ENCODE assay signal across 9 cellular contexts in the genomic region with DNA sequence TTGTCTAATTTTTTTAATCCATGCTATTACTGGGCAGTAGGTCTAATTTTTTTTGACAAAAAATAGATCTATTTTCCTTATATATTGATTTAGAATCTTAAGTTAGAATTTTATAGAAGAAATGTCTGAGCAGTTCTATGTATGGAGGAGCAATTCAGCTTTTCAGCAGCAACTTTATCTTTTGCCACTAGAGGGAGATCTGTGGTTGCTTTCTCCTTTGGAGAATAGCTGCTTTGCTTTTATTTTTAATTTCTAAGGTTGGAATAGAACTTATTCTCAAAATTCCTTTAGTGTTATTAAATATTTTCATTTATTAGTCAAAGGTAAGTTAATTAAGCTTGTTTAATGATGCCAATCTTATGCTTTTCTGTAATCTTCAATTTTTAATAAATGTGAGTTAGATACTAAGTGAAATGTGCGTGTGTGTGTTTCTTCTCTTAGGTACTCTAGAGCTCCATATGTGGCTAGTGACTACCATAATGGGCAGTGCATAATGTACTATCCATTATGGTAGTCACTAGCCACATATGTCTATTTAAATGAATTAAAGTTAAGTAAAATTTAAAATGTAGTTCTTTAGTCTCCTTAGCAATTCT. TPM values are rescaled to one million over a fixed set of nuclear protein-coding genes. Genes with fewer than 3 reads are reported as not detected.
DNase-seq lines count a peak whose midpoint lies in the region; ATAC-seq and TF ChIP-seq lines count a peak whose summit lies in the region.
"Had no signal": no experiment of that assay in that cellular context is flagged by ENCODE, and none has a peak within 500 bp of the region (broad histone marks: within the 10 kb centered on the region; RNA-seq: fewer than 3 reads in every experiment).

No MANE protein-coding gene starts in this region.

- WGBS in ovary, 3 donors: 82 to 92% (median 89%) methylated on average over 1 of the region's 1 CpG

- no peak for TF ChIP-seq POLR2A in ovary (IDR thresholded peaks at IDR 0.05)

- CTCF ChIA-PET in AG04450 (lab: Charles Lee): interaction anchor here (0.6 to 3.8 kb wide), 37 partner anchors 8 to 1003 kb away, joined by 3 to 30 read pairs (median 5); partner anchors contain the start of genes FAM199X and SLC25A53
- CTCF ChIA-PET in Panc1 (lab: Charles Lee): interaction anchor here (0.5 to 1.4 kb wide), 6 partner anchors 11 to 98 kb away, joined by 3 to 5 read pairs (median 3); partner anchors contain the start of gene SLC25A53
- CTCF ChIA-PET in activated CD4-positive, alpha-beta memory T cell treated with anti-CD3 and anti-CD28 coated beads for 36 hours (lab: Charles Lee): interaction anchor here (0.9 to 1.8 kb wide), 11 partner anchors 10 to 367 kb away, joined by 3 to 12 read pairs (median 3); partner anchors contain the start of gene FAM199X

- H3K4me3 ChIP-seq in AG04450 (ENCODE audit: low read depth, low read length) (no peak overlapping the region), Panc1 (ENCODE audit: low read depth in 2 of 2, low read length in 2 of 2) (no peak overlapping the region), epithelial cell of proximal tubule (ENCODE audit: low read depth, low read length) (no peak overlapping the region), ovary (no peak overlapping the region)

- H3K36me3 ChIP-seq in Panc1 (ENCODE audit: control insufficient read depth, insufficient read depth, low read length) (peaks cover 32% of the 10 kb centered on the region), ovary (no peaks in the 10 kb centered on the region)

- H3K27me3 ChIP-seq in AG04450 (ENCODE audit: control insufficient read depth, insufficient read depth, low read length) (no peaks in the 10 kb centered on the region), Panc1 (ENCODE audit: control insufficient read depth, insufficient read depth, low read length) (no peaks in the 10 kb centered on the region), ovary (no peaks in the 10 kb centered on the region)

- H3K9me3 Mint-ChIP-seq in activated CD4-positive, alpha-beta memory T cell treated with anti-CD3 and anti-CD28 coated beads for 36 hours: no peaks in the 10 kb centered on the region

- H3K9me3 ChIP-seq in AG04450 (ENCODE audit: control insufficient read depth, insufficient read depth, low read length): no peaks in the 10 kb centered on the region
- no peaks in the 10 kb centered on the region for H3K9me3 ChIP-seq in Panc1 (ENCODE audit: control insufficient read depth, insufficient read depth, low read depth, low read length)
- no peaks in the 10 kb centered on the region for H3K9me3 ChIP-seq in ovary

- TF ChIP-seq EP300 in ovary (IDR thresholded peaks at IDR 0.05): no peak

- intact Hi-C loops in Panc1 (cut with micrococcal nuclease; ENCODE audit: unreplicated experiment) (loop anchor here (1.0 kb wide), 1 partner anchor 76 kb away; no protein-coding TSS in a partner anchor), ovary (cut with DNase I) (no loop called here)
- intact Hi-C loops in activated CD4-positive, alpha-beta memory T cell treated with anti-CD3 and anti-CD28 coated beads for 36 hours (cut with micrococcal nuclease): loop anchor here (1.0 to 2.0 kb wide), 2 partner anchors 29 to 76 kb away; partner anchors contain the start of gene FAM199X

- TF ChIP-seq CTCF in AG04450 (IDR thresholded peaks at IDR 0.05; ENCODE audit: low read depth, low read length): peak; percentile 64
- TF ChIP-seq CTCF in Panc1 (IDR thresholded peaks at IDR 0.05): peak; percentile 79; the same call in 1 of the 2 replicates
- TF ChIP-seq CTCF in epithelial cell of proximal tubule (conservative IDR thresholded peaks at IDR 0.05; ENCODE audit: low read depth, low read length): peak; percentile 68
- peak in 2 of 3 donors; percentile 17 to 36 for TF ChIP-seq CTCF in ovary (IDR thresholded peaks at IDR 0.05)

- H3K27ac ChIP-seq in AG04450 (ENCODE audit: low read depth, low read length): no peak overlapping the region
- H3K27ac ChIP-seq in Panc1 (ENCODE audit: low read length): no peak overlapping the region
- no peak overlapping the region for H3K27ac ChIP-seq in ovary

- in situ Hi-C loops in Panc1 (cut with HindIII; ENCODE audit: low pct_unique_long_range_greater_than_20kb, low sequenced_read_pairs): no loop called here

- BruUV-seq in Panc1 (replicated peaks; lab: Mats Ljungman, UMichigan): no TSS peak

- POLR2A ChIA-PET in AG04450 (lab: Yijun Ruan, JAX): no interaction called here
- POLR2A ChIA-PET in Panc1 (lab: Charles Lee): interaction anchor here (0.5 kb wide), 1 partner anchor 21 kb away, joined by 3 read pairs; no protein-coding TSS in a partner anchor
- POLR2A ChIA-PET in activated CD4-positive, alpha-beta memory T cell treated with anti-CD3 and anti-CD28 coated beads for 36 hours (lab: Charles Lee): no interaction called here

- H3K27me3 Mint-ChIP-seq in activated CD4-positive, alpha-beta memory T cell treated with anti-CD3 and anti-CD28 coated beads for 36 hours: no peaks in the 10 kb centered on the region

- DNase-seq in AG04450 (ENCODE audit: low read depth, low spot score) (no peak), GM04504 (ENCODE audit: low read depth) (peak; percentile 12), Panc1 (ENCODE audit: low read depth, low spot score) (peak; percentile 33), epithelial cell of proximal tubule (ENCODE audit: low read depth) (no peak), ovary (no peak)
- DNase-seq in activated CD4-positive, alpha-beta memory T cell treated with anti-CD3 and anti-CD28 coated beads for 36 hours: no peak
- DNase-seq in stimulated activated naive CD8-positive, alpha-beta T cell treated with anti-CD3 and anti-CD28 coated beads, Interleukin-15, Interleukin-2, amounts not matched to agents 100 U/mL and 50 U/mL, for 24 hours: no peak

- peaks cover 5% of the 10 kb centered on the region for H3K4me1 Mint-ChIP-seq in activated CD4-positive, alpha-beta memory T cell treated with anti-CD3 and anti-CD28 coated beads for 36 hours (ENCODE audit: low read depth)

- no peak overlapping the region for H3K4me3 Mint-ChIP-seq in activated CD4-positive, alpha-beta memory T cell treated with anti-CD3 and anti-CD28 coated beads for 36 hours

- H3K27ac Mint-ChIP-seq in activated CD4-positive, alpha-beta memory T cell treated with anti-CD3 and anti-CD28 coated beads for 36 hours: no peak overlapping the region

- ATAC-seq in HG02852 (IDR thresholded peaks at IDR 0.05; ENCODE audit: unreplicated experiment): peak; percentile 69
- ATAC-seq in Panc1: peak; percentile 83
- no peak for ATAC-seq in stimulated activated naive CD8-positive, alpha-beta T cell treated with anti-CD3 and anti-CD28 coated beads, Interleukin-15, Interleukin-2, amounts not matched to agents 100 U/mL and 50 U/mL, for 24 hours

- H3K4me1 ChIP-seq in Panc1 (ENCODE audit: control insufficient read depth, insufficient read depth, low read length) (no peaks in the 10 kb centered on the region), ovary (ENCODE audit: insufficient read depth) (no peaks in the 10 kb centered on the region)

- H3K36me3 Mint-ChIP-seq in activated CD4-positive, alpha-beta memory T cell treated with anti-CD3 and anti-CD28 coated beads for 36 hours: peaks cover 2% of the 10 kb centered on the region

RNA-seq across cellular contexts. Expression of gene FAM199X, which starts 29.3 kb away (rescaled TPM):
- 6.0 and 7.1 TPM in 2 replicates for polyA plus RNA-seq in AG04450 (2011; rRNA removed)
- polyA minus RNA-seq in AG04450 (2011; rRNA and poly(A)+ RNA removed): 4.6 and 7.6 TPM in 2 replicates
- 56.8 TPM for total RNA-seq in Panc1 (2021; ENCODE audit: unreplicated experiment)
- polyA plus RNA-seq in Panc1 (2012; ENCODE audit: insufficient read length): 23.6 TPM
- total RNA-seq in epithelial cell of proximal tubule: 16.1 and 16.3 TPM in 2 replicates
- total RNA-seq in ovary: 10 to 100 TPM; 17.2 to 25.8 (median 19.1) TPM
- 10 to 100 TPM in 1 of 2 donors, 1 to 10 TPM in 1; 9.0 to 14.5 TPM for polyA plus RNA-seq in ovary
- total RNA-seq in activated CD4-positive, alpha-beta memory T cell treated with anti-CD3 and anti-CD28 coated beads for 36 hours: 1 to 10 TPM; 8.3 to 9.1 TPM

RNA-seq across cellular contexts. Expression of gene SLC25A53, which starts 38.8 kb away (rescaled TPM):
- polyA plus RNA-seq in AG04450 (2011; rRNA removed) (5.5 and 5.6 TPM in 2 replicates), ovary (10 to 100 TPM in 1 of 2 donors, 1 to 10 TPM in 1; 8.4 to 15.0 TPM)
- 4.4 and 5.3 TPM in 2 replicates for polyA minus RNA-seq in AG04450 (2011; rRNA and poly(A)+ RNA removed)
- total RNA-seq in Panc1 (2021; ENCODE audit: unreplicated experiment) (9.8 TPM), epithelial cell of proximal tubule (3.0 and 5.2 TPM in 2 replicates), ovary (10 to 100 TPM in 6 of 7 donors, 1 to 10 TPM in 1; 7.8 to 15.1 (median 12.6) TPM)
- 10.4 TPM for polyA plus RNA-seq in Panc1 (2012; ENCODE audit: insufficient read length)
- total RNA-seq in activated CD4-positive, alpha-beta memory T cell treated with anti-CD3 and anti-CD28 coated beads for 36 hours: 1 to 10 TPM; 3.6 to 4.2 TPM

RNA-seq across cellular contexts. Expression of gene ESX1, which starts 59.1 kb away (rescaled TPM):
- polyA plus RNA-seq in AG04450 (2011; rRNA removed) (not detected in 2 replicates), ovary (not detected)
- not detected in 2 replicates for polyA minus RNA-seq in AG04450 (2011; rRNA and poly(A)+ RNA removed)
- total RNA-seq in Panc1 (2021; ENCODE audit: unreplicated experiment) (2.8 TPM), epithelial cell of proximal tubule (0.22 TPM in 1 of 2 replicates, not detected in the other), ovary (not detected)
- polyA plus RNA-seq in Panc1 (2012; ENCODE audit: insufficient read length): 0.39 TPM
- total RNA-seq in activated CD4-positive, alpha-beta memory T cell treated with anti-CD3 and anti-CD28 coated beads for 36 hours: not detected
- polyA plus RNA-seq: esophagus had no signal

Comparison
In these comparisons a context has a peak if more than half of its experiments do, and no peak if none do; other contexts are left out.
1. DNase-seq: peak in GM04504 (single experiment) and Panc1 (single experiment); none in AG04450 (single experiment), epithelial cell of proximal tubule (single experiment), ovary (0 of 5), activated CD4-positive, alpha-beta memory T cell treated with anti-CD3 and anti-CD28 coated beads for 36 hours (single experiment) and stimulated activated naive CD8-positive, alpha-beta T cell treated with anti-CD3 and anti-CD28 coated beads, Interleukin-15, Interleukin-2, amounts not matched to agents 100 U/mL and 50 U/mL, for 24 hours (single experiment).
2. CTCF ChIP-seq: peak in every context shown above with its lines; median percentile 79 in Panc1; 68 in epithelial cell of proximal tubule; 64 in AG04450; 26 in ovary.
3. intact Hi-C loops: an anchor here in Panc1 (1.0 kb wide) and activated CD4-positive, alpha-beta memory T cell treated with anti-CD3 and anti-CD28 coated beads for 36 hours (1.0 to 2.0 kb wide); none called in ovary.